In the genomic region with DNA sequence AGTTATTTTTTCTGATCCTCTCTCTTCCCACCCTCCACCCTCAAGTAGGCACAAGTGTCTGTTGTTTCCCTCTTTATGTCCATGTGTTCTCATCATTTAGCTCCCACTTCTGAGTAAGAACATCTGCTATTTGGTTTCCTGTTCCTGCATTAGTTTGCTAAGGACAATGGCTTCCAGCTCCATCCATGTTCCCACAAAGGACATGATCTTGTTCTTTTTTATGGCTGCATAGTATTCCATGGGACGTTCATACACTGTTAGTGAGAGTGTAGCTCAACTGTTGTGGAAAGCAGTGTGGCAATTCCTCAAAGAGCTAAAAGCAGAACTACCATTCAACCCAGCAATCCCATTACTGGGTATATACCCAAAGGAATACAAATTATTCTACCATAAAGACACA, we compare ENCODE assay signal across 4 cellular contexts. TPM values are rescaled to one million over a fixed set of nuclear protein-coding genes. Genes with fewer than 3 reads are reported as not detected.
DNase-seq lines count a peak whose midpoint lies in the region; ATAC-seq, FAIRE-seq and TF ChIP-seq lines count a peak whose summit lies in the region.
"Not testable (repeated sequence)": the region's sequence is repeated elsewhere in the genome, so short reads cannot be mapped to it uniquely, and the experiment has no call there.

No MANE protein-coding gene starts in this region.

- not testable (repeated sequence) for ATAC-seq in K562

- not testable (repeated sequence) for H3K27ac ChIP-seq in HEK293 (ENCODE audit: extremely low read depth, low read depth, low read length); K562 (ENCODE audit: extremely low read depth, low read depth, low read length)

- not testable (repeated sequence) for H3K36me3 ChIP-seq in Caco-2 (ENCODE audit: control insufficient read depth, insufficient read depth, low read length); HEK293 (ENCODE audit: control insufficient read depth in 2 of 2, insufficient read depth in 1 of 2, low read length in 2 of 2); K562 (ENCODE audit: control insufficient read depth, insufficient read depth, low read length)

- not testable (repeated sequence) for H3K79me2 ChIP-seq in K562 (ENCODE audit: control insufficient read depth, insufficient read depth, low read length)

- peaks cover 24% of the 10 kb centered on the region for H3K4me1 ChIP-seq in Caco-2
- not testable (repeated sequence) for H3K4me1 ChIP-seq in HEK293 (ENCODE audit: control insufficient read depth, insufficient read depth, low read length); K562 (replicated peaks in 1 of 2; ENCODE audit: control insufficient read depth in 2 of 2, insufficient read depth in 2 of 2, low read length in 2 of 2)

- DNase-seq in Caco-2; K562 (ENCODE audit: extremely low read depth in 1 of 4, low spot score in 3 of 4): not testable (repeated sequence)
- DNase-seq in NCI-H524 (lab: John Stamatoyannopoulos, UW), result peak; percentile 13 to 70

- TF ChIP-seq POLR2A in K562 (conservative IDR thresholded peaks at IDR 0.05), result not testable (repeated sequence)

- H2AFZ ChIP-seq in K562 (ENCODE audit: low read depth, low read length), result not testable (repeated sequence)

- CTCF ChIA-PET in Caco-2 (lab: Charles Lee); K562 (lab: Yijun Ruan, JAX; ENCODE audit: low intra/inter-chr PET ratio): not testable (repeated sequence)
- CTCF ChIA-PET in HEK293 (lab: Yijun Ruan, JAX), result interaction anchor here (0.8 to 1.5 kb wide), 2 partner anchors 12 to 360 kb away, joined by 3 read pairs; no protein-coding TSS in a partner anchor

- H4K20me1 ChIP-seq in K562 (replicated peaks; ENCODE audit: control insufficient read depth, insufficient read depth, low read length), result not testable (repeated sequence)

- TF ChIP-seq CTCF in Caco-2 (IDR thresholded peaks at IDR 0.05; ENCODE audit: insufficient read depth in 1 of 2, low read depth in 1 of 2, low read length in 1 of 2, severe bottlenecking in 1 of 2, unreplicated experiment in 1 of 2); HEK293 (tag by site-specific recombination; IDR thresholded peaks at IDR 0.05); K562 (IDR thresholded peaks at IDR 0.05 in 2 of 3, conservative IDR thresholded peaks at IDR 0.05 in 1 of 3; ENCODE audit: insufficient read depth in 2 of 3, low read depth in 1 of 3, low read length in 3 of 3): not testable (repeated sequence)

- not testable (repeated sequence) for H3K9me3 ChIP-seq in Caco-2; HEK293 (ENCODE audit: control insufficient read depth, insufficient read depth, low read depth, low read length); K562 (replicated peaks; ENCODE audit: control insufficient read depth, insufficient read depth, low read depth, low read length)

- not testable (repeated sequence) for H3K27me3 ChIP-seq in Caco-2 (replicated peaks; ENCODE audit: control insufficient read depth, insufficient read depth, low read length); K562 (ENCODE audit: control insufficient read depth in 2 of 2, insufficient read depth in 2 of 2, low read length in 2 of 2)

- not testable (repeated sequence) for H3K9me1 ChIP-seq in K562 (ENCODE audit: control insufficient read depth, insufficient read depth, low read length)

- BruUV-seq in Caco-2 (replicated peaks; lab: Mats Ljungman, UMichigan); K562 (replicated peaks; lab: Mats Ljungman, UMichigan): not testable (repeated sequence)

- H3K4me2 ChIP-seq in K562 (ENCODE audit: insufficient read depth, low read length), result not testable (repeated sequence)

- intact Hi-C loops in Caco-2 (cut with micrococcal nuclease; ENCODE audit: unreplicated experiment), result loop anchor here (5.0 kb wide), 1 partner anchor 51 kb away; no protein-coding TSS in a partner anchor
- intact Hi-C loops in K562 (cut with micrococcal nuclease), result not testable (repeated sequence)

- not testable (repeated sequence) for H3K27me3 Mint-ChIP-seq in Caco-2 (ENCODE audit: insufficient read depth, unreplicated experiment)

- not testable (repeated sequence) for H3K9me3 Mint-ChIP-seq in Caco-2 (ENCODE audit: unreplicated experiment)

- POLR2A ChIA-PET in Caco-2 (lab: Charles Lee); HEK293 (lab: Yijun Ruan, JAX): not testable (repeated sequence)
- POLR2A ChIA-PET in K562 (lab: Yijun Ruan, JAX), result interaction anchor here (1.5 to 2.8 kb wide), 2 partner anchors 11 to 14 kb away, joined by 5 to 9 read pairs; no protein-coding TSS in a partner anchor

- TF ChIP-seq EP300 in K562 (IDR thresholded peaks at IDR 0.05; ENCODE audit: low read length), result not testable (repeated sequence)

- H3K4me1 Mint-ChIP-seq in Caco-2 (ENCODE audit: low read depth, unreplicated experiment), result peaks cover 19% of the 10 kb centered on the region

- not testable (repeated sequence) for H3K9ac ChIP-seq in K562 (ENCODE audit: insufficient read depth in 1 of 2, low read depth in 2 of 2, low read length in 2 of 2)

- 26% methylated on average over 1 of the region's 1 CpG for WGBS in K562 (ENCODE audit: insufficient coverage, low coverage, missing lambda C conversion rate)

- FAIRE-seq in K562 (lab: Jason Lieb, UNC), result not testable (repeated sequence)

- not testable (repeated sequence) for H3K4me3 Mint-ChIP-seq in Caco-2 (ENCODE audit: unreplicated experiment)

- not testable (repeated sequence) for TF ChIP-seq RAD21 in K562 (CRISPR knock-in tag; conservative IDR thresholded peaks at IDR 0.05 in 1 of 2, IDR thresholded peaks at IDR 0.05 in 1 of 2)

- in situ Hi-C loops in K562 (cut with MboI), result not testable (repeated sequence)

- not testable (repeated sequence) for H3K4me3 ChIP-seq in Caco-2 (ENCODE audit: low read depth, low read length); HEK293 (ENCODE audit: low read depth, low read length); K562

- H3K36me3 Mint-ChIP-seq in Caco-2 (ENCODE audit: insufficient read depth, unreplicated experiment), result not testable (repeated sequence)

- peak overlapping the region; percentile 7 for H3K27ac Mint-ChIP-seq in Caco-2 (ENCODE audit: unreplicated experiment)

TF ChIP-seq in HEK293, 187 proteins besides CTCF, POLR2A, EP300 and RAD21:
- peak; percentile 73 for TF ChIP-seq ZNF146 (tag by site-specific recombination; IDR thresholded peaks at IDR 0.05)

TF ChIP-seq in K562, 482 proteins besides CTCF, POLR2A, EP300 and RAD21:
- TF ChIP-seq ZNF146 (CRISPR knock-in tag; IDR thresholded peaks at IDR 0.05; ENCODE audit: unreplicated experiment) (peak; percentile 96), KDM1A (IDR thresholded peaks at IDR 0.05) (0 out of 4 replicates have a peak, but pooled peaks of 1 of the 2 experiments have one; percentile 32), BCOR (IDR thresholded peaks at IDR 0.05) (peak; percentile 51; the same call in 1 of the 2 replicates), RBM25 (IDR thresholded peaks at IDR 0.05; ENCODE audit: low read depth, low read length, severe bottlenecking) (peak; percentile 30)

RNA-seq across cellular contexts. Expression of gene NCOA1, which starts 22.6 kb away (rescaled TPM):
- 34.7 and 37.1 TPM in 2 replicates for total RNA-seq in Caco-2 (2022)
- 51.3 and 140 TPM in 2 replicates for total RNA-seq in K562 (2011; cell fraction: chromatin; rRNA removed; ENCODE audit: low replicate concordance)
- total RNA-seq in K562 (2011; cell fraction: nucleolus; rRNA removed), result 21.5 and 31.2 TPM in 2 replicates
- 55.1 and 80.0 TPM in 2 replicates for total RNA-seq in K562 (2011; cell fraction: nucleoplasm; rRNA removed)
- total RNA-seq in K562 (2014; rRNA removed), result 8.3 and 12.2 TPM in 2 replicates
- 19.4 and 20.3 TPM in 2 replicates for total RNA-seq in K562 (2014; rRNA removed; fragmentation: Illumina TruSeq; extraction: Trizol)
- 19.9 TPM in 2 replicates for total RNA-seq in K562 (2015; rRNA removed; fragmentation: Illumina TruSeq; extraction: Trizol)
- 16.2 and 17.0 TPM in 2 replicates for total RNA-seq in K562 (2021)
- 22.2 and 25.7 TPM in 2 replicates for polyA plus RNA-seq in K562 (2011; rRNA removed)
- polyA plus RNA-seq in K562 (2011; cell fraction: cytosol; rRNA removed), result 12.8 and 15.5 TPM in 2 replicates
- 23.6 and 27.1 TPM in 2 replicates for polyA plus RNA-seq in K562 (2011; cell fraction: nucleus; rRNA removed)
- polyA plus RNA-seq in K562 (2012), result 12.6 and 12.9 TPM in 2 replicates
- 17.4 and 19.7 TPM in 2 replicates for polyA plus RNA-seq in K562 (2014; fragmentation: Illumina TruSeq; extraction: Trizol)
- polyA plus RNA-seq in K562 (2014; fragmentation: Nextera tagmentation; extraction: Ambion mirVana), result 1 to 10 TPM; 4.9 to 6.2 TPM
- 9.4 and 10.8 TPM in 2 replicates for polyA plus RNA-seq in K562 (2014; rRNA removed)
- 67.5 and 67.7 TPM in 2 replicates for polyA minus RNA-seq in K562 (2011; rRNA and poly(A)+ RNA removed)
- 14.5 and 23.9 TPM in 2 replicates for polyA minus RNA-seq in K562 (2011; cell fraction: cytosol; rRNA and poly(A)+ RNA removed)
- polyA minus RNA-seq in K562 (2011; cell fraction: nucleus; rRNA and poly(A)+ RNA removed), result 40.3 and 55.5 TPM in 2 replicates
